In the genomic region with DNA sequence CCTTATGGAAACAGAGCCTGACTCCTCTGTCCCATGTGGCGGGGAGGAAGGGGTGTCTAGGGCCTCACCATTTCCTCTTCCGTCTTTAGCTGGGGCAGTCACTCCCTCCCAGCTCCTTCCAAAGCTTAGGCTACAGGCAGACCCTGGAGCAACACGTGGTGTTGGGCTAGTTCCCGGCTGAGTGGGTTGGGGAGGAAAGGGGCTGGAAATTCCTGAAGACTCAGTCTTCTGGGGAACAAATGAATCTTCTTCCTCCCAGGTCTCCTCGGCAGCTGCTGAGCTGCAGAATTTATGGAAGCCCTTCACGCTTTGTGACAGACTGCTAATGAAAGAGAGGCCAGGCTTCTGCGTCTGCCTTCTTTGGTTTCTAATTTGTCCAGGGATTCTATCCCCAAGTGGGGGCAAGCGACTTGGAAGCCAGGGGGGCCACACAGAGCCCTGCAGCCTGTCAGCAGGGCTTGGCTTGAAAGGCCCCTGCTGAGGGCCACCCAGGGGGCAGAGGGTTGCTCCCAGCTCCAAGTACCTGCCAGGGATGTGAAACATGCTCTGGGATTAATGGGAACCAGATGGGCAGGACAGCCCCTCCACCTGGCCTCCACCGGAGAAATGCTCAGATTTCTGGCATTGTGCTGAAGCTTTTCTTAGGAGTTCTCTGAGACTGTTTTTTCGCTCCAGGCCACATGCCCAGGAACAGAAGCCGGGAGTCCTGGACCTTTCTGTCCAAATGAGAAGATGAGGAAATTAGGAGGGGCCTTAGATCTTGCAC, we compare ENCODE assay signal across 13 cellular contexts.
DNase-seq lines count a peak whose midpoint lies in the region; ATAC-seq, FAIRE-seq and TF ChIP-seq lines count a peak whose summit lies in the region.
"Had no signal": no experiment of that assay in that cellular context is flagged by ENCODE, and none has a peak within 500 bp of the region (broad histone marks: within the 10 kb centered on the region; RNA-seq: fewer than 3 reads in every experiment).

No MANE protein-coding gene starts in this region.

- DNase-seq in NCI-H1092 treated with DMSO at 0.1 percent for 48 hours (lab: John Stamatoyannopoulos, UW) (peak; percentile 9), NCI-H1092 (lab: John Stamatoyannopoulos, UW) (no peak), H1 (ENCODE audit: low read depth in 1 of 2, low spot score in 2 of 2) (no peak), mesothelial cell of epicardium (ENCODE audit: low spot score in 2 of 2, unreplicated experiment in 2 of 2) (peak; percentile 36 to 67), upper lobe of right lung (no peak), Ammon's horn (ENCODE audit: low spot score) (no peak), H54 (ENCODE audit: insufficient read length, low spot score) (no peak), NCI-H146 treated with DMSO at 0.1 percent for 48 hours (lab: John Stamatoyannopoulos, UW; ENCODE audit: unreplicated experiment) (no peak)
- DNase-seq: HFFc6, NCI-H446, occipital lobe had no signal

- no peaks in the 10 kb centered on the region for H3K79me1 ChIP-seq in H1 (ENCODE audit: low read depth, low read length)

- no peak for TF ChIP-seq RAD21 in H1 (IDR thresholded peaks at IDR 0.05 in 1 of 2, conservative IDR thresholded peaks at IDR 0.05 in 1 of 2; ENCODE audit: low read depth in 2 of 2, low read length in 2 of 2)

- no peak for TF ChIP-seq CTCF in H1 (IDR thresholded peaks at IDR 0.05; ENCODE audit: control extremely low read depth in 1 of 3, insufficient read depth in 1 of 3, low read depth in 1 of 3, low read length in 3 of 3)
- TF ChIP-seq CTCF in mesothelial cell of epicardium (IDR thresholded peaks at IDR 0.05; ENCODE audit: unreplicated experiment) = no peak
- TF ChIP-seq CTCF in upper lobe of right lung (IDR thresholded peaks at IDR 0.05) = no peak

- no peak overlapping the region for H3K4me2 ChIP-seq in H1 (ENCODE audit: insufficient read depth in 1 of 2, low read depth in 2 of 2, low read length in 2 of 2)

- no peak overlapping the region for H3K4ac ChIP-seq in H1 (replicated peaks; ENCODE audit: insufficient read length, low read depth, low read length)

- no peaks in the 10 kb centered on the region for H3K9me3 ChIP-seq in H1 (ENCODE audit: insufficient read depth in 2 of 2, low read depth in 1 of 2, low read length in 1 of 2)
- no peaks in the 10 kb centered on the region for H3K9me3 ChIP-seq in upper lobe of right lung
- H3K9me3 ChIP-seq: adrenal gland had no signal

- H3K27ac Mint-ChIP-seq in mesothelial cell of epicardium = peak overlapping the region; percentile 89
- H3K27ac Mint-ChIP-seq: HFFc6 had no signal

- peak overlapping the region; percentile 19; the same call in 1 of the 2 replicates for H2BK15ac ChIP-seq in H1 (ENCODE audit: low read length)

- 85% methylated on average over 11 of the region's 11 CpGs; no CpG with 5 or more reads in 1 of the 2 experiments for WGBS in H1 (ENCODE audit: extremely low coverage in 1 of 2, insufficient coverage in 1 of 2, insufficient read length in 1 of 2, insufficient replicate concordance in 2 of 2, low coverage in 1 of 2, low lambda C conversion rate in 2 of 2, missing lambda C conversion rate in 1 of 2), 2 experiments

- H4K91ac ChIP-seq in H1 (replicated peaks; ENCODE audit: insufficient read length, low read length) = no peak overlapping the region

- H3K4me1 Mint-ChIP-seq in mesothelial cell of epicardium = peaks cover 56% of the 10 kb centered on the region

- H3K4me3 Mint-ChIP-seq in mesothelial cell of epicardium = peak overlapping the region; percentile 22
- H3K4me3 Mint-ChIP-seq: HFFc6 had no signal

- H2AFZ ChIP-seq in H1 (ENCODE audit: low read length) = no peak overlapping the region

- intact Hi-C loops in upper lobe of right lung (cut with DNase I) = no loop called here

- ATAC-seq in upper lobe of right lung = peak; percentile 19

- no peaks in the 10 kb centered on the region for H3K23me2 ChIP-seq in H1 (ENCODE audit: low read depth, low read length)

- H3K14ac ChIP-seq in H1 (ENCODE audit: insufficient read length) = no peak overlapping the region

- no peak for TF ChIP-seq EP300 in H1 (IDR thresholded peaks at IDR 0.05; ENCODE audit: borderline replicate concordance in 1 of 2, low read depth in 2 of 2, low read length in 2 of 2)

- H2BK12ac ChIP-seq in H1 (ENCODE audit: low read depth, low read length) = no peak overlapping the region

- no peak overlapping the region for H2BK20ac ChIP-seq in H1 (ENCODE audit: low read length)

- H3K56ac ChIP-seq in H1 (replicated peaks; ENCODE audit: insufficient read length, low read depth, low read length) = no peak overlapping the region

- POLR2A ChIA-PET in H1 (lab: Charles Lee; ENCODE audit: partially characterized antibody) = interaction anchor here (1.4 kb wide), 1 partner anchor 10 kb away, joined by 4 read pairs; no protein-coding TSS in a partner anchor

- no peaks in the 10 kb centered on the region for H3K9me3 Mint-ChIP-seq in mesothelial cell of epicardium
- H3K9me3 Mint-ChIP-seq: HFFc6 had no signal

- no peaks in the 10 kb centered on the region for H3K36me3 Mint-ChIP-seq in mesothelial cell of epicardium

- peak overlapping the region; percentile 3; the same call in 1 of the 2 replicates for H4K8ac ChIP-seq in H1 (ENCODE audit: extremely low read depth, insufficient read depth, low read length)

- H3K4me1 ChIP-seq in H1 (replicated peaks in 1 of 4; ENCODE audit: control insufficient read depth in 3 of 4, insufficient read depth in 4 of 4, low read length in 3 of 4) = peaks cover 0 to 9% (median 4%) of the 10 kb centered on the region in 4 experiments; a peak in 3 of 7 replicates
- H3K4me1 ChIP-seq in upper lobe of right lung = no peaks in the 10 kb centered on the region
- H3K4me1 ChIP-seq: adrenal gland had no signal

- no peak overlapping the region for H4K5ac ChIP-seq in H1 (ENCODE audit: insufficient read length, low read depth, low read length)

- no peaks in the 10 kb centered on the region for H3K36me3 ChIP-seq in H1 (ENCODE audit: control insufficient read depth in 2 of 4, insufficient read depth in 4 of 4, low read length in 3 of 4)
- no peaks in the 10 kb centered on the region for H3K36me3 ChIP-seq in upper lobe of right lung
- H3K36me3 ChIP-seq: adrenal gland had no signal

- no peak overlapping the region for H2BK5ac ChIP-seq in H1 (ENCODE audit: low read depth, low read length)

- H3K27me3 ChIP-seq in H1 (replicated peaks in 1 of 4; ENCODE audit: control insufficient read depth in 3 of 4, extremely low read depth in 1 of 4, insufficient read depth in 3 of 4, low read length in 3 of 4) (peaks cover 0 to 2% (median 0%) of the 10 kb centered on the region in 4 experiments; a peak in 2 of 7 replicates), upper lobe of right lung (no peaks in the 10 kb centered on the region)
- H3K27me3 ChIP-seq: adrenal gland had no signal

- no peak overlapping the region for H3K23ac ChIP-seq in H1 (ENCODE audit: insufficient read length)

- no peak overlapping the region for H2AK5ac ChIP-seq in H1 (ENCODE audit: low read depth, low read length)

- H3K4me3 ChIP-seq in H1 (ENCODE audit: extremely low read depth in 1 of 4, insufficient read depth in 2 of 4, low read depth in 3 of 4, low read length in 4 of 4) = no peak overlapping the region
- no peak overlapping the region for H3K4me3 ChIP-seq in upper lobe of right lung
- H3K4me3 ChIP-seq: adrenal gland had no signal

- no peak for TF ChIP-seq POLR2A in H1 (IDR thresholded peaks at IDR 0.05; ENCODE audit: control extremely low read depth in 1 of 2, low read depth in 2 of 2, low read length in 2 of 2)
- no peak for TF ChIP-seq POLR2A in H54 (IDR thresholded peaks at IDR 0.05; ENCODE audit: low read depth, low read length)

- FAIRE-seq in H1 (lab: Jason Lieb, UNC) = no peak
- no peak for FAIRE-seq in H54 (lab: Jason Lieb, UNC)

- no peaks in the 10 kb centered on the region for H4K20me1 ChIP-seq in H1 (replicated peaks in 1 of 2; ENCODE audit: control insufficient read depth in 1 of 2, insufficient read depth in 2 of 2, low read length in 2 of 2)

- CTCF ChIA-PET in H1 (lab: Charles Lee; ENCODE audit: partially characterized antibody) = interaction anchor here (0.7 to 11.3 kb wide), 12 partner anchors 10 to 196 kb away, joined by 3 to 81 read pairs (median 4); no protein-coding TSS in a partner anchor

- H3K27ac ChIP-seq in H1 (ENCODE audit: low read depth, low read length) = no peak overlapping the region
- H3K27ac ChIP-seq in upper lobe of right lung = peak overlapping the region; percentile 47
- H3K27ac ChIP-seq: 22Rv1 had no signal

- H3K18ac ChIP-seq in H1 (ENCODE audit: extremely low read depth, low read length) = 0 out of 2 replicates have a peak overlapping the region, but pooled peaks have one; percentile 48

- H3K79me2 ChIP-seq in H1 (ENCODE audit: control insufficient read depth in 1 of 2, insufficient read depth in 2 of 2, low read length in 2 of 2) = no peaks in the 10 kb centered on the region

- no peak overlapping the region for H3K9ac ChIP-seq in H1 (replicated peaks in 1 of 4; ENCODE audit: extremely low read depth in 1 of 4, low read depth in 3 of 4, low read length in 3 of 4)

- no peak overlapping the region for H2BK120ac ChIP-seq in H1 (replicated peaks; ENCODE audit: low read depth, low read length)

- H3K27me3 Mint-ChIP-seq in mesothelial cell of epicardium (ENCODE audit: low read depth) = no peaks in the 10 kb centered on the region

TF ChIP-seq in H1, 55 proteins besides CTCF, POLR2A, EP300 and RAD21 (continues in another document):
- TF ChIP-seq BRCA1 (IDR thresholded peaks at IDR 0.05; ENCODE audit: low read depth, low read length) (no peak), KDM1A (IDR thresholded peaks at IDR 0.05; ENCODE audit: borderline replicate concordance, low read length) (no peak), CHD1 (IDR thresholded peaks at IDR 0.05; ENCODE audit: low read depth, low read length) (no peak), NANOG (IDR thresholded peaks at IDR 0.05; ENCODE audit: insufficient read depth, low read depth, low read length, poor library complexity, severe bottlenecking) (no peak), CREB1 (IDR thresholded peaks at IDR 0.05) (no peak), SUZ12 (IDR thresholded peaks at IDR 0.05; ENCODE audit: low read length) (no peak), EGR1 (IDR thresholded peaks at IDR 0.05; ENCODE audit: borderline replicate concordance, low read depth, low read length) (no peak), PHF8 (conservative IDR thresholded peaks at IDR 0.05; ENCODE audit: low read depth, low read length) (no peak), CHD2 (IDR thresholded peaks at IDR 0.05; ENCODE audit: low read length) (no peak)

Comparison
In these comparisons a context has a peak if more than half of its experiments do, and no peak if none do; other contexts are left out.
1. DNase-seq: peak in NCI-H1092 treated with DMSO at 0.1 percent for 48 hours (single experiment) and mesothelial cell of epicardium (2 of 2); none in NCI-H1092 (single experiment), H1 (0 of 2), upper lobe of right lung (single experiment), Ammon's horn (single experiment), H54 (single experiment) and NCI-H146 treated with DMSO at 0.1 percent for 48 hours (single experiment).